In the genomic region with DNA sequence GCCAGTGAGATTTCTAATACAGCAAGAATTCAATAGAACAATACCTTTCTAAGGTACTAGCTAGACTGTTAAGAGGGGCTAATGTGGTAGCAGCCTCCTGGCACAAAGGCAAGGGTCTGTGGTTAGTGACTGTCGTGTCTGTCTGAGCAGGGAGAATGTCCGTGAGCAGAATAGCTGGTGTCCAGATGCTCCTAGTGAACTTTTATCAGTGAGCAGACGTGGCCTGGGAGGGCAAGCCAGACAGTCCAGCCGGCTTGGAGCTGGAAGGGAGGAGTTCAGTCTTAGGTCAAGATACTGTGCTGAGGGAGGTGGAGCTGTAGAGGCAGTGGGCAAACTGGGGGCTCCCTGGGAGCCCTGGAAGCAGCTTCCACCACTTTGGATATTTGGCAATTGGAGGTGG, we compare ENCODE assay signal across 1 cellular context.
TF ChIP-seq lines count a peak whose summit lies in the region.

No MANE protein-coding gene starts in this region.

TF ChIP-seq in SK-N-SH, 30 proteins besides CTCF, POLR2A, EP300 and RAD21 (continued from another document):
- TF ChIP-seq, protein P1, sequence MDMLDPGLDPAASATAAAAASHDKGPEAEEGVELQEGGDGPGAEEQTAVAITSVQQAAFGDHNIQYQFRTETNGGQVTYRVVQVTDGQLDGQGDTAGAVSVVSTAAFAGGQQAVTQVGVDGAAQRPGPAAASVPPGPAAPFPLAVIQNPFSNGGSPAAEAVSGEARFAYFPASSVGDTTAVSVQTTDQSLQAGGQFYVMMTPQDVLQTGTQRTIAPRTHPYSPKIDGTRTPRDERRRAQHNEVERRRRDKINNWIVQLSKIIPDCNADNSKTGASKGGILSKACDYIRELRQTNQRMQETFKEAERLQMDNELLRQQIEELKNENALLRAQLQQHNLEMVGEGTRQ (IDR thresholded peaks at IDR 0.05; ENCODE audit: borderline replicate concordance, low read depth, low read length): no peak
- TF ChIP-seq RXRA (IDR thresholded peaks at IDR 0.05; ENCODE audit: borderline replicate concordance, low read depth) (no peak; the same call in 1 of the 2 replicates), GATA2 (CRISPR knock-in tag; IDR thresholded peaks at IDR 0.05) (peak; percentile 88), SMC3 (IDR thresholded peaks at IDR 0.05; ENCODE audit: low read depth, low read length) (no peak), NRF1 (IDR thresholded peaks at IDR 0.05; ENCODE audit: low read depth, low read length) (no peak), FOSL2 (IDR thresholded peaks at IDR 0.05; ENCODE audit: borderline replicate concordance, low read depth) (no peak), TCF12 (IDR thresholded peaks at IDR 0.05) (peak; percentile 86), YY1 (IDR thresholded peaks at IDR 0.05; ENCODE audit: low read depth) (no peak), ELF1 (IDR thresholded peaks at IDR 0.05) (no peak)
- TF ChIP-seq, protein P2, sequence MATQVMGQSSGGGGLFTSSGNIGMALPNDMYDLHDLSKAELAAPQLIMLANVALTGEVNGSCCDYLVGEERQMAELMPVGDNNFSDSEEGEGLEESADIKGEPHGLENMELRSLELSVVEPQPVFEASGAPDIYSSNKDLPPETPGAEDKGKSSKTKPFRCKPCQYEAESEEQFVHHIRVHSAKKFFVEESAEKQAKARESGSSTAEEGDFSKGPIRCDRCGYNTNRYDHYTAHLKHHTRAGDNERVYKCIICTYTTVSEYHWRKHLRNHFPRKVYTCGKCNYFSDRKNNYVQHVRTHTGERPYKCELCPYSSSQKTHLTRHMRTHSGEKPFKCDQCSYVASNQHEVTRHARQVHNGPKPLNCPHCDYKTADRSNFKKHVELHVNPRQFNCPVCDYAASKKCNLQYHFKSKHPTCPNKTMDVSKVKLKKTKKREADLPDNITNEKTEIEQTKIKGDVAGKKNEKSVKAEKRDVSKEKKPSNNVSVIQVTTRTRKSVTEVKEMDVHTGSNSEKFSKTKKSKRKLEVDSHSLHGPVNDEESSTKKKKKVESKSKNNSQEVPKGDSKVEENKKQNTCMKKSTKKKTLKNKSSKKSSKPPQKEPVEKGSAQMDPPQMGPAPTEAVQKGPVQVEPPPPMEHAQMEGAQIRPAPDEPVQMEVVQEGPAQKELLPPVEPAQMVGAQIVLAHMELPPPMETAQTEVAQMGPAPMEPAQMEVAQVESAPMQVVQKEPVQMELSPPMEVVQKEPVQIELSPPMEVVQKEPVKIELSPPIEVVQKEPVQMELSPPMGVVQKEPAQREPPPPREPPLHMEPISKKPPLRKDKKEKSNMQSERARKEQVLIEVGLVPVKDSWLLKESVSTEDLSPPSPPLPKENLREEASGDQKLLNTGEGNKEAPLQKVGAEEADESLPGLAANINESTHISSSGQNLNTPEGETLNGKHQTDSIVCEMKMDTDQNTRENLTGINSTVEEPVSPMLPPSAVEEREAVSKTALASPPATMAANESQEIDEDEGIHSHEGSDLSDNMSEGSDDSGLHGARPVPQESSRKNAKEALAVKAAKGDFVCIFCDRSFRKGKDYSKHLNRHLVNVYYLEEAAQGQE (IDR thresholded peaks at IDR 0.05; ENCODE audit: low read depth, low read length): no peak
- TF ChIP-seq, protein P3, sequence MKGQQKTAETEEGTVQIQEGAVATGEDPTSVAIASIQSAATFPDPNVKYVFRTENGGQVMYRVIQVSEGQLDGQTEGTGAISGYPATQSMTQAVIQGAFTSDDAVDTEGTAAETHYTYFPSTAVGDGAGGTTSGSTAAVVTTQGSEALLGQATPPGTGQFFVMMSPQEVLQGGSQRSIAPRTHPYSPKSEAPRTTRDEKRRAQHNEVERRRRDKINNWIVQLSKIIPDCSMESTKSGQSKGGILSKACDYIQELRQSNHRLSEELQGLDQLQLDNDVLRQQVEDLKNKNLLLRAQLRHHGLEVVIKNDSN (IDR thresholded peaks at IDR 0.05; ENCODE audit: borderline replicate concordance, low read depth): no peak
- TF ChIP-seq, protein P4, sequence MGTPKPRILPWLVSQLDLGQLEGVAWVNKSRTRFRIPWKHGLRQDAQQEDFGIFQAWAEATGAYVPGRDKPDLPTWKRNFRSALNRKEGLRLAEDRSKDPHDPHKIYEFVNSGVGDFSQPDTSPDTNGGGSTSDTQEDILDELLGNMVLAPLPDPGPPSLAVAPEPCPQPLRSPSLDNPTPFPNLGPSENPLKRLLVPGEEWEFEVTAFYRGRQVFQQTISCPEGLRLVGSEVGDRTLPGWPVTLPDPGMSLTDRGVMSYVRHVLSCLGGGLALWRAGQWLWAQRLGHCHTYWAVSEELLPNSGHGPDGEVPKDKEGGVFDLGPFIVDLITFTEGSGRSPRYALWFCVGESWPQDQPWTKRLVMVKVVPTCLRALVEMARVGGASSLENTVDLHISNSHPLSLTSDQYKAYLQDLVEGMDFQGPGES (IDR thresholded peaks at IDR 0.05; ENCODE audit: low read depth, low read length): no peak
